Comparison of ENCODE assay signal across 9 cellular contexts in the genomic region with DNA sequence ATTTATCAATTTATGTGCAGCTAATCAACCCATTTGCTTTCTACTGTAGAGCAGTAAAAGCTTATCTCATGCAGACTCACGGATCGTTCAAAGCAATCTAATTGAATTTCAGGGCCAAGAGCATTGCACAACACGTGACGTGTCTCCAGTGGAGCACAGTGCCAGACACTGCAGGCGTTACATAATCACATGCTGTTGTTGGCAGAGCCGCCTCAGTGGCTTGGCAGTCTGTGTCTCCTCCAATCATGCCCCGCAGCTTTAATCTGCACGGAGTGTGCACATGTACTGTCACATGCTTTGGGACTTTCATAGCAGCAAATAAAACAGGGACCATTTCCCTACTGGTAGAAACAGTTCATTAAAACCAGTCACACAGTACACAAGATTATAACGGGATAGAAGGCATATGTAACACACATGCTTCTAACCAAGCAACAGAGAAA.
DNase-seq lines count a peak whose midpoint lies in the region; ATAC-seq and TF ChIP-seq lines count a peak whose summit lies in the region.
"Had no signal": no experiment of that assay in that cellular context is flagged by ENCODE, and none has a peak within 500 bp of the region (broad histone marks: within the 10 kb centered on the region; RNA-seq: fewer than 3 reads in every experiment).

No MANE protein-coding gene starts in this region.

- H3K4me3 ChIP-seq in AG10803 (ENCODE audit: low read length): no peak overlapping the region
- no peak overlapping the region for H3K4me3 ChIP-seq in WERI-Rb-1 (ENCODE audit: low read depth, low read length)

- peaks cover 3% of the 10 kb centered on the region for H3K9me3 ChIP-seq in WERI-Rb-1 (ENCODE audit: severe bottlenecking)

- no peak overlapping the region for H3K27ac ChIP-seq in WERI-Rb-1

- DNase-seq in AG10803 (ENCODE audit: low read depth) (peak; percentile 95), NCI-H226 (peak; percentile 95), epidermal melanocyte (ENCODE audit: insufficient read length, low spot score) (peak; percentile 42), middle frontal gyrus (ENCODE audit: extremely low spot score, low spot score) (peak; percentile 80), RPMI8226 (no peak), NCI-H774 (lab: John Stamatoyannopoulos, UW) (no peak), WERI-Rb-1 (no peak)
- DNase-seq: activated B cell treated with CpG ODN at 0.5 μM for 24 hours had no signal

- TF ChIP-seq CTCF in AG10803 (conservative IDR thresholded peaks at IDR 0.05; ENCODE audit: low read length) (no peak), WERI-Rb-1 (IDR thresholded peaks at IDR 0.05; ENCODE audit: low read depth, low read length) (no peak)

- no peaks in the 10 kb centered on the region for H3K27me3 ChIP-seq in WERI-Rb-1 (ENCODE audit: insufficient read depth, low read depth, severe bottlenecking)

- H3K36me3 ChIP-seq in WERI-Rb-1: no peaks in the 10 kb centered on the region

- no peak for ATAC-seq in GM19397 (IDR thresholded peaks at IDR 0.05; ENCODE audit: unreplicated experiment)

Comparison
In these comparisons a context has a peak if more than half of its experiments do, and no peak if none do; other contexts are left out.
1. DNase-seq: peak in AG10803 (single experiment), NCI-H226 (single experiment), epidermal melanocyte (single experiment) and middle frontal gyrus (single experiment); none in RPMI8226 (single experiment), NCI-H774 (single experiment) and WERI-Rb-1 (single experiment).